18 cellular contexts compared by ENCODE assay signal in genomic region chr2:96541326-96541725, GRCh38. TPM values are rescaled to one million over a fixed set of nuclear protein-coding genes. Genes with fewer than 3 reads are reported as not detected.
DNase-seq lines count a peak whose midpoint lies in the region; ATAC-seq and TF ChIP-seq lines count a peak whose summit lies in the region.
"Had no signal": no experiment of that assay in that cellular context is flagged by ENCODE, and none has a peak within 500 bp of the region (broad histone marks: within the 10 kb centered on the region; RNA-seq: fewer than 3 reads in every experiment).

No MANE protein-coding gene starts in this region.

- dilution Hi-C loops in IMR-90 (cut with HindIII; ENCODE audit: low sequenced_read_pairs, unreplicated experiment), result no loop called here

- TF ChIP-seq POLR2A in IMR-90 (IDR thresholded peaks at IDR 0.05; ENCODE audit: low read depth, low read length), result no peak
- no peak for TF ChIP-seq POLR2A in sigmoid colon (IDR thresholded peaks at IDR 0.05)
- no peak for TF ChIP-seq POLR2A in ovary (IDR thresholded peaks at IDR 0.05)

- H3K4me2 ChIP-seq in IMR-90 (ENCODE audit: low read depth, low read length), result no peak overlapping the region

- H3K23ac ChIP-seq in IMR-90 (ENCODE audit: low read depth, low read length), result no peak overlapping the region

- H4K91ac ChIP-seq in IMR-90 (ENCODE audit: insufficient read depth, low read depth, low read length), result no peak overlapping the region

- peaks cover 8% of the 10 kb centered on the region for H3K9me1 ChIP-seq in IMR-90 (ENCODE audit: insufficient read depth, low read length)

- no peak overlapping the region for H3K14ac ChIP-seq in IMR-90 (replicated peaks; ENCODE audit: low read depth, low read length)

- H3K9me3 ChIP-seq in IMR-90 (ENCODE audit: control insufficient read depth, insufficient read depth, low read length) (no peaks in the 10 kb centered on the region), sigmoid colon (no peaks in the 10 kb centered on the region), ovary (no peaks in the 10 kb centered on the region)
- H3K9me3 ChIP-seq: neutrophil had no signal

- TF ChIP-seq CTCF in BJ (IDR thresholded peaks at IDR 0.05; ENCODE audit: insufficient read depth, low read depth, low read length), result no peak
- no peak for TF ChIP-seq CTCF in IMR-90 (conservative IDR thresholded peaks at IDR 0.05; ENCODE audit: low read depth, low read length)
- TF ChIP-seq CTCF in sigmoid colon (IDR thresholded peaks at IDR 0.05), result no peak
- TF ChIP-seq CTCF in ovary (IDR thresholded peaks at IDR 0.05), result no peak

- H3K27ac ChIP-seq in IMR-90 (ENCODE audit: insufficient read depth, low read length), result no peak overlapping the region
- H3K27ac ChIP-seq in sigmoid colon, result peak overlapping the region in 1 of 4 donors; percentile 99
- no peak overlapping the region for H3K27ac ChIP-seq in ovary
- H3K27ac ChIP-seq: neutrophil had no signal

- H2AK5ac ChIP-seq in IMR-90 (ENCODE audit: low read depth, low read length), result no peak overlapping the region

- no TSS peak for BruUV-seq in IMR-90 (replicated peaks; lab: Mats Ljungman, UMichigan)

- H2BK20ac ChIP-seq in IMR-90 (ENCODE audit: low read depth, low read length), result no peak overlapping the region

- DNase-seq in AG08395 (ENCODE audit: low spot score) (peak; percentile 82), BJ (ENCODE audit: low read depth) (peak; percentile 78), IMR-90 (peak; percentile 29), fibroblast of gingiva (ENCODE audit: low read depth) (peak; percentile 87), NCI-H446 (lab: John Stamatoyannopoulos, UW) (no peak), sigmoid colon (no peak), ovary (no peak)
- DNase-seq: DMS79 treated with DMSO at 0.1 percent for 48 hours; effector memory CD4-positive, alpha-beta T cell; left ventricle myocardium superior; NCI-H187 treated with DMSO at 0.1 percent for 48 hours; NCI-H226; NCI-H82; SHP77 treated with DMSO at 0.1 percent for 48 hours; stimulated activated CD4-positive, alpha-beta T cell treated with anti-CD3 and anti-CD28 coated beads, Interleukin-4, amount 100 ng/mL, for 24 hours; T-cell had no signal

- TF ChIP-seq EP300 in sigmoid colon (IDR thresholded peaks at IDR 0.05) (no peak), ovary (IDR thresholded peaks at IDR 0.05) (no peak)

- H2AFZ ChIP-seq in IMR-90 (replicated peaks; ENCODE audit: low read length, poor library complexity), result no peak overlapping the region

- no peak overlapping the region for H2AK9ac ChIP-seq in IMR-90 (replicated peaks; ENCODE audit: low read depth, low read length, poor library complexity)

- no peak for TF ChIP-seq RAD21 in IMR-90 (IDR thresholded peaks at IDR 0.05; ENCODE audit: low read length)

- H3K79me1 ChIP-seq in IMR-90 (ENCODE audit: low read depth in 1 of 2, low read length in 2 of 2), result peaks cover 21 to 51% of the 10 kb centered on the region in 2 experiments

- H3K4me3 ChIP-seq in BJ (ENCODE audit: low read depth, low read length) (no peak overlapping the region), IMR-90 (ENCODE audit: insufficient read depth, low read depth, low read length) (no peak overlapping the region), sigmoid colon (no peak overlapping the region), ovary (no peak overlapping the region)

- H3K4ac ChIP-seq in IMR-90 (ENCODE audit: low read depth, low read length), result no peak overlapping the region

- peaks cover 38% of the 10 kb centered on the region for H4K20me1 ChIP-seq in IMR-90 (ENCODE audit: insufficient read depth, low read length)

- in situ Hi-C loops in IMR-90 (cut with MboI; ENCODE audit: low sequenced_read_pairs), result no loop called here

- H2BK15ac ChIP-seq in IMR-90 (ENCODE audit: low read depth, low read length), result no peak overlapping the region

- CTCF ChIA-PET in BJ (lab: Yijun Ruan, JAX), result interaction anchor here (0.7 to 9.7 kb wide), 6 partner anchors 9 to 549 kb away, joined by 3 to 57 read pairs (median 4); no protein-coding TSS in a partner anchor
- CTCF ChIA-PET in IMR-90 (lab: Yijun Ruan, JAX), result interaction anchor here (1.1 to 1.5 kb wide), 2 partner anchors 13 kb away, joined by 3 read pairs; no protein-coding TSS in a partner anchor

- no peaks in the 10 kb centered on the region for H3K27me3 ChIP-seq in BJ (ENCODE audit: control insufficient read depth, insufficient read depth, low read length)
- no peaks in the 10 kb centered on the region for H3K27me3 ChIP-seq in IMR-90 (ENCODE audit: control insufficient read depth, insufficient read depth, low read length)
- no peaks in the 10 kb centered on the region for H3K27me3 ChIP-seq in sigmoid colon
- H3K27me3 ChIP-seq in ovary, result no peaks in the 10 kb centered on the region
- H3K27me3 ChIP-seq: neutrophil had no signal

- no peak overlapping the region for H2BK120ac ChIP-seq in IMR-90 (ENCODE audit: low read depth, low read length)

- H3K18ac ChIP-seq in IMR-90 (ENCODE audit: low read depth, low read length), result no peak overlapping the region

- no peak overlapping the region for H4K5ac ChIP-seq in IMR-90 (ENCODE audit: low read depth, low read length)

- POLR2A ChIA-PET in BJ (lab: Charles Lee) (no interaction called here), IMR-90 (lab: Charles Lee; ENCODE audit: unreplicated experiment) (interaction anchor here (0.6 kb wide), 1 partner anchor 14 kb away, joined by 3 read pairs; no protein-coding TSS in a partner anchor)

- H3K36me3 ChIP-seq in BJ (ENCODE audit: control insufficient read depth, insufficient read depth, low read length), result peaks cover 2% of the 10 kb centered on the region
- peaks cover 4% of the 10 kb centered on the region for H3K36me3 ChIP-seq in IMR-90 (ENCODE audit: control insufficient read depth, insufficient read depth, low read length)
- H3K36me3 ChIP-seq in sigmoid colon, result peaks cover 0 to 5% (median 2%) of the 10 kb centered on the region in 4 donors
- H3K36me3 ChIP-seq in ovary, result no peaks in the 10 kb centered on the region

- ATAC-seq in IMR-90 (ENCODE audit: low read depth) (0 out of 2 replicates have a peak, but pooled peaks have one; percentile 1), GM18873 (IDR thresholded peaks at IDR 0.05; ENCODE audit: low FRiP score, unreplicated experiment) (no peak)
- ATAC-seq: left ventricle myocardium superior, T-cell had no signal

- H3K56ac ChIP-seq in IMR-90 (ENCODE audit: extremely low read depth, insufficient read depth, low read length), result no peak overlapping the region

- H3K4me1 ChIP-seq in IMR-90 (ENCODE audit: control insufficient read depth, insufficient read depth, low read length), result peaks cover 20% of the 10 kb centered on the region
- H3K4me1 ChIP-seq in sigmoid colon, result peaks cover 0 to 49% (median 39%) of the 10 kb centered on the region in 4 donors
- peaks cover 6% of the 10 kb centered on the region for H3K4me1 ChIP-seq in ovary (ENCODE audit: insufficient read depth)

- intact Hi-C loops in IMR-90 (cut with micrococcal nuclease) (no loop called here), sigmoid colon (cut with DNase I) (no loop called here), ovary (cut with DNase I) (loop anchor here in 1 of 4 donors (10.0 kb wide), 1 partner anchor 223 kb away; the partner anchor contains the start of gene CNNM4)

- no peak overlapping the region for H2BK5ac ChIP-seq in IMR-90 (ENCODE audit: low read depth, low read length, poor library complexity, severe bottlenecking)

- no peak overlapping the region for H4K8ac ChIP-seq in IMR-90 (ENCODE audit: low read depth in 2 of 2, low read length in 2 of 2)

- H3K9ac ChIP-seq in IMR-90 (ENCODE audit: low read depth, low read length), result no peak overlapping the region

TF ChIP-seq in IMR-90, 13 proteins besides CTCF, POLR2A, EP300 and RAD21 (continues in another document):
- no peak for TF ChIP-seq USF2 (IDR thresholded peaks at IDR 0.05; ENCODE audit: low read depth, low read length)
- TF ChIP-seq BHLHE40 (IDR thresholded peaks at IDR 0.05; ENCODE audit: low read depth, low read length), result no peak
- no peak for TF ChIP-seq FOS (IDR thresholded peaks at IDR 0.05; ENCODE audit: low read depth, low read length)
- no peak for TF ChIP-seq SMC3 (IDR thresholded peaks at IDR 0.05; ENCODE audit: low read depth, low read length)
- no peak for TF ChIP-seq RCOR1 (IDR thresholded peaks at IDR 0.05; ENCODE audit: insufficient replicate concordance, low read length)
- no peak for TF ChIP-seq MAFK (IDR thresholded peaks at IDR 0.05; ENCODE audit: low read depth, low read length)
- TF ChIP-seq MAZ (IDR thresholded peaks at IDR 0.05; ENCODE audit: borderline replicate concordance, low read depth, low read length), result no peak
- no peak for TF ChIP-seq MXI1 (IDR thresholded peaks at IDR 0.05; ENCODE audit: borderline replicate concordance, low read depth, low read length)

RNA-seq across cellular contexts. Expression of gene ARID5A, which starts 4.8 kb away (rescaled TPM):
- polyA plus RNA-seq in BJ (2011; rRNA removed) (10.4 and 19.1 TPM in 2 replicates), IMR-90 (2012; rRNA removed) (6.7 and 7.2 TPM in 2 replicates), sigmoid colon (10 to 100 TPM in 1 of 3 donors, 1 to 10 TPM in 2; 7.8 to 29.0 (median 9.5) TPM), ovary (10 to 100 TPM in 1 of 2 donors, 1 to 10 TPM in 1; 1.5 to 24.4 TPM)
- 8.4 and 11.6 TPM in 2 replicates for polyA minus RNA-seq in BJ (2011; rRNA and poly(A)+ RNA removed)
- total RNA-seq in IMR-90 (2012; rRNA removed) (2.2 and 2.3 TPM in 2 replicates), sigmoid colon (100 to 1,000 TPM in 1 of 4 donors, 10 to 100 TPM in 3; 14.3 to 179 (median 30.4) TPM), ovary (10 to 100 TPM; 11.7 to 46.1 (median 17.1) TPM)
- 4.4 and 7.1 TPM in 2 replicates for polyA plus RNA-seq in IMR-90 (2012; cell fraction: cytosol; rRNA removed)
- polyA plus RNA-seq in IMR-90 (2012; cell fraction: nucleus; rRNA removed; ENCODE audit: low replicate concordance), result 9.5 and 20.2 TPM in 2 replicates

RNA-seq across cellular contexts. Expression of gene NEURL3, which starts 36.2 kb away (rescaled TPM):
- polyA plus RNA-seq in BJ (2011; rRNA removed) (not detected in 2 replicates), IMR-90 (2012; rRNA removed) (not detected in 2 replicates), sigmoid colon (1 to 10 TPM; 3.5 to 6.4 (median 3.6) TPM), ovary (under 1 TPM in 1 of 2 donors, not detected in 1; 0.06 TPM)
- polyA minus RNA-seq in BJ (2011; rRNA and poly(A)+ RNA removed), result not detected in 2 replicates
- total RNA-seq in IMR-90 (2012; rRNA removed) (not detected in 2 replicates), sigmoid colon (under 1 TPM in 1 of 4 donors, not detected in 3; 0.36 TPM), ovary (not detected)
- not detected in 2 replicates for polyA plus RNA-seq in IMR-90 (2012; cell fraction: cytosol; rRNA removed)
- polyA plus RNA-seq in IMR-90 (2012; cell fraction: nucleus; rRNA removed; ENCODE audit: low replicate concordance), result 0.06 TPM in 1 of 2 replicates, not detected in the other
- total RNA-seq: left ventricle myocardium superior had no signal

Comparison
In these comparisons a context has a peak if more than half of its experiments do, and no peak if none do; other contexts are left out.
1. DNase-seq: peak in AG08395 (single experiment), BJ (single experiment), IMR-90 (single experiment) and fibroblast of gingiva (single experiment); none in NCI-H446 (0 of 2), sigmoid colon (single experiment) and ovary (0 of 5).